In genomic region chr20:14644698-14645097, GRCh38 we compare ENCODE assay signal across 7 cellular contexts.
"Had no signal": no experiment of that assay in that cellular context is flagged by ENCODE, and none has a peak within 500 bp of the region (broad histone marks: within the 10 kb centered on the region; RNA-seq: fewer than 3 reads in every experiment).

No MANE protein-coding gene starts in this region.

- H3K4me1 Mint-ChIP-seq: activated T-helper 17 cell treated with anti-CD3 and anti-CD28 coated beads, Interleukin-2, amount 50 U/mL, for 72 hours; naive thymus-derived CD8-positive, alpha-beta T cell had no signal

- H3K27me3 Mint-ChIP-seq: activated T-helper 17 cell treated with anti-CD3 and anti-CD28 coated beads, Interleukin-2, amount 50 U/mL, for 72 hours; naive thymus-derived CD8-positive, alpha-beta T cell had no signal

- H3K36me3 Mint-ChIP-seq: naive thymus-derived CD8-positive, alpha-beta T cell had no signal

- H3K27ac Mint-ChIP-seq: activated naive CD4-positive, alpha-beta T cell treated with anti-CD3 and anti-CD28 coated beads for 36 hours; activated T-helper 17 cell treated with anti-CD3 and anti-CD28 coated beads, Interleukin-2, amount 50 U/mL, for 72 hours; naive thymus-derived CD8-positive, alpha-beta T cell had no signal

- H3K4me3 Mint-ChIP-seq: activated naive CD4-positive, alpha-beta T cell treated with anti-CD3 and anti-CD28 coated beads for 36 hours; activated T-helper 17 cell treated with anti-CD3 and anti-CD28 coated beads, Interleukin-2, amount 50 U/mL, for 72 hours; naive thymus-derived CD8-positive, alpha-beta T cell had no signal

- DNase-seq: activated CD4-positive, alpha-beta T cell treated with anti-CD3 and anti-CD28 coated beads for 48 hours; activated naive CD4-positive, alpha-beta T cell treated with anti-CD3 and anti-CD28 coated beads for 36 hours; foreskin keratinocyte; head of caudate nucleus; mucosa of descending colon; naive thymus-derived CD8-positive, alpha-beta T cell had no signal

- ATAC-seq: activated T-helper 17 cell treated with anti-CD3 and anti-CD28 coated beads, Interleukin-2, amount 50 U/mL, for 72 hours; foreskin keratinocyte; mucosa of descending colon; naive thymus-derived CD8-positive, alpha-beta T cell had no signal
